Comparison of ENCODE assay signal across 1 cellular context in the genomic region with DNA sequence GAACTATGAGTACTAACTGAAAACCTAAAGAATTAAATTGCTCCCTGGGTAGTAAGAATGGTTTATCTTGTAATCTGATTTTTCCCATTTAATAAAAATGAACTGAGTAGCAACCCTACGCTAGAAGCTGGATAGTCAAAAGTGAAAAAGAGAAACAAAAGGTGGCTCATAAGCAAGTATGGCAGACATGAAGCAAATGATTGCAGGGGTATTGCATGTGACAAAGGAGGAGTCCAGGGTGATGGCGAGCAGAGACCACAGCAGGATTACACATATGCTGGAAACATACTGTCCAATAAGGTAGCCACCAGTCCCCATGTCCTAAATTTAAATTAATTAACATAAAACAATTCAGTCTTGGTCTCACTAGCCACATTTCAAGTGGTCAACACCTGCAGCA.
TF ChIP-seq lines count a peak whose summit lies in the region.

No MANE protein-coding gene starts in this region.

TF ChIP-seq in GM23338, 12 proteins besides CTCF, POLR2A, EP300 and RAD21 (continued from another document):
- TF ChIP-seq POLR2AphosphoS5 (IDR thresholded peaks at IDR 0.05; ENCODE audit: low read depth) (no peak), JUNB (IDR thresholded peaks at IDR 0.05; ENCODE audit: unreplicated experiment) (no peak), EZH2phosphoT487 (IDR thresholded peaks at IDR 0.05; ENCODE audit: unreplicated experiment) (no peak)
- TF ChIP-seq, protein P1, sequence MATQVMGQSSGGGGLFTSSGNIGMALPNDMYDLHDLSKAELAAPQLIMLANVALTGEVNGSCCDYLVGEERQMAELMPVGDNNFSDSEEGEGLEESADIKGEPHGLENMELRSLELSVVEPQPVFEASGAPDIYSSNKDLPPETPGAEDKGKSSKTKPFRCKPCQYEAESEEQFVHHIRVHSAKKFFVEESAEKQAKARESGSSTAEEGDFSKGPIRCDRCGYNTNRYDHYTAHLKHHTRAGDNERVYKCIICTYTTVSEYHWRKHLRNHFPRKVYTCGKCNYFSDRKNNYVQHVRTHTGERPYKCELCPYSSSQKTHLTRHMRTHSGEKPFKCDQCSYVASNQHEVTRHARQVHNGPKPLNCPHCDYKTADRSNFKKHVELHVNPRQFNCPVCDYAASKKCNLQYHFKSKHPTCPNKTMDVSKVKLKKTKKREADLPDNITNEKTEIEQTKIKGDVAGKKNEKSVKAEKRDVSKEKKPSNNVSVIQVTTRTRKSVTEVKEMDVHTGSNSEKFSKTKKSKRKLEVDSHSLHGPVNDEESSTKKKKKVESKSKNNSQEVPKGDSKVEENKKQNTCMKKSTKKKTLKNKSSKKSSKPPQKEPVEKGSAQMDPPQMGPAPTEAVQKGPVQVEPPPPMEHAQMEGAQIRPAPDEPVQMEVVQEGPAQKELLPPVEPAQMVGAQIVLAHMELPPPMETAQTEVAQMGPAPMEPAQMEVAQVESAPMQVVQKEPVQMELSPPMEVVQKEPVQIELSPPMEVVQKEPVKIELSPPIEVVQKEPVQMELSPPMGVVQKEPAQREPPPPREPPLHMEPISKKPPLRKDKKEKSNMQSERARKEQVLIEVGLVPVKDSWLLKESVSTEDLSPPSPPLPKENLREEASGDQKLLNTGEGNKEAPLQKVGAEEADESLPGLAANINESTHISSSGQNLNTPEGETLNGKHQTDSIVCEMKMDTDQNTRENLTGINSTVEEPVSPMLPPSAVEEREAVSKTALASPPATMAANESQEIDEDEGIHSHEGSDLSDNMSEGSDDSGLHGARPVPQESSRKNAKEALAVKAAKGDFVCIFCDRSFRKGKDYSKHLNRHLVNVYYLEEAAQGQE (IDR thresholded peaks at IDR 0.05; ENCODE audit: unreplicated experiment): no peak
